Comparison of ENCODE assay signal across 19 cellular contexts in the genomic region with DNA sequence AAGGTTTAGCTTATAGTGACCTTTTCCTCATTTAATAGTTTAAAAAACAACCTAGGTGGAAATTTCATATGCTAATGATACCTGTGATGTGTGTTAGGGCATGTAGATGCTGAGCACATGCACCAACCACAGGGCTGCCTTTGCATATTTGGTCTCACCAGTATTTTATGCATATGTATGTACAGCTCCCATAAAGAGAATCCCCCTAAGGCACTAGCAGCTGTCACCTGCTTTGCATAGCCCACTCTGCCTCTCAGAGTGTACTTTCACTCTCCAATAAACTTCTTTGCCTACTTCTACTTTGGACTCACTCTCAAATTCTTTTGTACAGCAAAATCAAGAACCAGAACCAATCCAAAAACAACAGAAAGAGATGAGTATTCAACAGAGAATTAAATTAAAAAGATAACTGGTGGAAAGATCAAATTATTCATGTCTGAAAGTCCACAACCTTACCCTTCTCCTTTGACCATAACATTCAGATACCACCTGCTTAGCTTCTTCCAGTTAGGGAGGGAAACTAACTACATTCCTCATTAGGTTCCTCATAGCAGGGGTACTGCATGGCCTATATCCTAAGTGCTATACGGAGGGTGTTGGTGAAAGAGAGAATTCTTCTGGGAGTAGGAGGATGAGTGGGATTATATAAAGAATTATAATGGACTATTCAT.
DNase-seq lines count a peak whose midpoint lies in the region; ATAC-seq and TF ChIP-seq lines count a peak whose summit lies in the region.
"Had no signal": no experiment of that assay in that cellular context is flagged by ENCODE, and none has a peak within 500 bp of the region (broad histone marks: within the 10 kb centered on the region; RNA-seq: fewer than 3 reads in every experiment).

No MANE protein-coding gene starts in this region.

- no peaks in the 10 kb centered on the region for H3K79me2 ChIP-seq in SK-N-SH (ENCODE audit: insufficient read depth)

- 6% methylated on average over 1 of the region's 1 CpG for WGBS in SK-N-SH (ENCODE audit: low lambda C conversion rate)

- no peaks in the 10 kb centered on the region for H3K27me3 ChIP-seq in SK-N-SH (ENCODE audit: insufficient read depth)

- H3K4me2 ChIP-seq in SK-N-SH, result no peak overlapping the region
- H3K4me2 ChIP-seq: A549, GM23338 had no signal

- no peaks in the 10 kb centered on the region for H4K20me1 ChIP-seq in SK-N-SH (ENCODE audit: insufficient read depth)

- no peak overlapping the region for H3K9ac ChIP-seq in SK-N-SH

- no peaks in the 10 kb centered on the region for H3K36me3 ChIP-seq in SK-N-SH (replicated peaks in 1 of 2; ENCODE audit: control insufficient read depth in 1 of 2, insufficient read depth in 2 of 2, low read length in 1 of 2)

- no peaks in the 10 kb centered on the region for H3K36me3 Mint-ChIP-seq in WTC11
- H3K36me3 Mint-ChIP-seq in stimulated activated memory B cell treated with anti-CD40 and anti-IgM and Interleukin-4, amounts not matched to agents 10 μg/mL and 1 μg/mL and 100 μg/mL, for 72 hours, result no peaks in the 10 kb centered on the region
- H3K36me3 Mint-ChIP-seq in activated naive CD8-positive, alpha-beta T cell treated with anti-CD3 and anti-CD28 coated beads for 36 hours, result no peaks in the 10 kb centered on the region

- in situ Hi-C loops in KBM-7 (cut with MboI; ENCODE audit: low pct_unique_long_range_greater_than_20kb, low sequenced_read_pairs), result no loop called here

- ATAC-seq in SK-N-SH treated with all-trans-retinoic acid at 6 μM for 48 hours (no peak), WTC11 (no peak)
- peak; percentile 16 for ATAC-seq in stimulated activated memory B cell treated with anti-CD40 and anti-IgM and Interleukin-4, amounts not matched to agents 10 μg/mL and 1 μg/mL and 100 μg/mL, for 72 hours
- ATAC-seq: A549, GM12878, GM23338 had no signal

- H3K9me3 ChIP-seq in SK-N-SH, result no peaks in the 10 kb centered on the region
- H3K9me3 ChIP-seq: A549 had no signal

- 0 out of 2 replicates have a peak, but pooled peaks cover 3% of the 10 kb centered on the region for H3K4me1 Mint-ChIP-seq in WTC11
- no peaks in the 10 kb centered on the region for H3K4me1 Mint-ChIP-seq in stimulated activated memory B cell treated with anti-CD40 and anti-IgM and Interleukin-4, amounts not matched to agents 10 μg/mL and 1 μg/mL and 100 μg/mL, for 72 hours
- no peaks in the 10 kb centered on the region for H3K4me1 Mint-ChIP-seq in activated naive CD8-positive, alpha-beta T cell treated with anti-CD3 and anti-CD28 coated beads for 36 hours
- H3K4me1 Mint-ChIP-seq: GM23338 had no signal

- no peaks in the 10 kb centered on the region for H3K9me3 Mint-ChIP-seq in WTC11
- no peaks in the 10 kb centered on the region for H3K9me3 Mint-ChIP-seq in stimulated activated memory B cell treated with anti-CD40 and anti-IgM and Interleukin-4, amounts not matched to agents 10 μg/mL and 1 μg/mL and 100 μg/mL, for 72 hours
- no peaks in the 10 kb centered on the region for H3K9me3 Mint-ChIP-seq in activated naive CD8-positive, alpha-beta T cell treated with anti-CD3 and anti-CD28 coated beads for 36 hours
- H3K9me3 Mint-ChIP-seq: GM23338 had no signal

- TF ChIP-seq CTCF in SK-N-SH (IDR thresholded peaks at IDR 0.05), result no peak
- TF ChIP-seq CTCF in WTC11 (IDR thresholded peaks at IDR 0.05), result no peak

- H3K4me3 ChIP-seq in SK-N-SH (ENCODE audit: low read depth in 2 of 2, low read length in 1 of 2), result no peak overlapping the region
- H3K4me3 ChIP-seq: A549, GM12878, GM23338 had no signal

- H3F3A ChIP-seq in SK-N-SH (replicated peaks; ENCODE audit: insufficient read depth), result no peaks in the 10 kb centered on the region

- no peaks in the 10 kb centered on the region for H3K4me1 ChIP-seq in SK-N-SH (ENCODE audit: control insufficient read depth in 1 of 2, insufficient read depth in 2 of 2, low read depth in 1 of 2, low read length in 1 of 2)
- H3K4me1 ChIP-seq: A549 had no signal

- CTCF ChIA-PET in SK-N-SH (lab: Yijun Ruan, JAX) (no interaction called here), WTC11 (lab: Charles Lee) (interaction anchor here (1.0 kb wide), 2 partner anchors 94 to 248 kb away, joined by 3 read pairs; no protein-coding TSS in a partner anchor)

- POLR2A ChIA-PET in SK-N-SH (lab: Yijun Ruan, JAX) (no interaction called here), WTC11 (lab: Charles Lee) (no interaction called here)

- no peak for TF ChIP-seq EP300 in SK-N-SH (IDR thresholded peaks at IDR 0.05; ENCODE audit: borderline replicate concordance in 1 of 2, low read depth in 1 of 2, low read length in 1 of 2)

- no peak overlapping the region for H2AFZ ChIP-seq in SK-N-SH (ENCODE audit: low read depth)
- H2AFZ ChIP-seq: GM23338 had no signal

- TF ChIP-seq RAD21 in SK-N-SH (IDR thresholded peaks at IDR 0.05; ENCODE audit: low read length), result no peak

- no peaks in the 10 kb centered on the region for H3K9me2 ChIP-seq in SK-N-SH

- H3K27ac ChIP-seq in SK-N-SH (ENCODE audit: low read depth in 2 of 2, low read length in 1 of 2), result no peak overlapping the region
- H3K27ac ChIP-seq: 22Rv1, A549, C4-2B had no signal

- DNase-seq in SK-N-SH (no peak), WTC11 (ENCODE audit: low spot score) (no peak), left kidney (ENCODE audit: low read depth, low spot score) (peak; percentile 1), KBM-7 (no peak)
- no peak for DNase-seq in activated naive CD8-positive, alpha-beta T cell treated with anti-CD3 and anti-CD28 coated beads for 36 hours
- DNase-seq in stimulated activated CD8-positive, alpha-beta memory T cell treated with anti-CD3 and anti-CD28 coated beads, Interleukin-4, amount 100 ng/mL, for 48 hours, result no peak
- DNase-seq: AML-193; Calu3; CD4-positive, alpha-beta T cell; DMS79 treated with DMSO at 0.1 percent for 48 hours; HCEC 1CT; IMR-90 had no signal

- peak overlapping the region; percentile 7; the same call in 1 of the 2 replicates for H3K27ac Mint-ChIP-seq in WTC11
- H3K27ac Mint-ChIP-seq in stimulated activated memory B cell treated with anti-CD40 and anti-IgM and Interleukin-4, amounts not matched to agents 10 μg/mL and 1 μg/mL and 100 μg/mL, for 72 hours, result no peak overlapping the region
- no peak overlapping the region for H3K27ac Mint-ChIP-seq in activated naive CD8-positive, alpha-beta T cell treated with anti-CD3 and anti-CD28 coated beads for 36 hours
- H3K27ac Mint-ChIP-seq: CD4-positive, alpha-beta T cell; GM23338 had no signal

- H3K4me3 Mint-ChIP-seq in WTC11, result no peak overlapping the region
- no peak overlapping the region for H3K4me3 Mint-ChIP-seq in stimulated activated memory B cell treated with anti-CD40 and anti-IgM and Interleukin-4, amounts not matched to agents 10 μg/mL and 1 μg/mL and 100 μg/mL, for 72 hours
- no peak overlapping the region for H3K4me3 Mint-ChIP-seq in activated naive CD8-positive, alpha-beta T cell treated with anti-CD3 and anti-CD28 coated beads for 36 hours
- H3K4me3 Mint-ChIP-seq: CD4-positive, alpha-beta T cell; GM23338 had no signal

- H3K27me3 Mint-ChIP-seq in WTC11 (ENCODE audit: low read depth), result no peaks in the 10 kb centered on the region
- peaks cover 6% of the 10 kb centered on the region for H3K27me3 Mint-ChIP-seq in stimulated activated memory B cell treated with anti-CD40 and anti-IgM and Interleukin-4, amounts not matched to agents 10 μg/mL and 1 μg/mL and 100 μg/mL, for 72 hours
- no peaks in the 10 kb centered on the region for H3K27me3 Mint-ChIP-seq in activated naive CD8-positive, alpha-beta T cell treated with anti-CD3 and anti-CD28 coated beads for 36 hours
- H3K27me3 Mint-ChIP-seq: CD4-positive, alpha-beta T cell had no signal

TF ChIP-seq in SK-N-SH treated with all-trans-retinoic acid at 6 μM for 48 hours, 23 proteins besides CTCF, POLR2A, EP300 and RAD21 (continues in another document):
- no peak for TF ChIP-seq BACH2 (CRISPR knock-in tag; IDR thresholded peaks at IDR 0.05; ENCODE audit: borderline replicate concordance)
- TF ChIP-seq RARB (CRISPR knock-in tag; IDR thresholded peaks at IDR 0.05), result no peak
- TF ChIP-seq ESRRG (CRISPR knock-in tag; IDR thresholded peaks at IDR 0.05), result no peak
- TF ChIP-seq CSDC2 (CRISPR knock-in tag; IDR thresholded peaks at IDR 0.05), result no peak
- TF ChIP-seq ZFP30 (CRISPR knock-in tag; IDR thresholded peaks at IDR 0.05), result no peak
- no peak for TF ChIP-seq OSR1 (CRISPR knock-in tag; IDR thresholded peaks at IDR 0.05)
- no peak for TF ChIP-seq ZNF8 (CRISPR knock-in tag; IDR thresholded peaks at IDR 0.05)
- TF ChIP-seq SNAI2 (CRISPR knock-in tag; IDR thresholded peaks at IDR 0.05), result 0 out of 2 replicates have a peak, but pooled peaks have one; percentile 23
- TF ChIP-seq ARNTL (CRISPR knock-in tag; IDR thresholded peaks at IDR 0.05; ENCODE audit: borderline replicate concordance, low read depth), result no peak

TF ChIP-seq in SK-N-SH, 30 proteins besides CTCF, POLR2A, EP300 and RAD21 (continues in another document):
- no peak for TF ChIP-seq GATA2 (CRISPR knock-in tag; IDR thresholded peaks at IDR 0.05)
- TF ChIP-seq, protein P1, sequence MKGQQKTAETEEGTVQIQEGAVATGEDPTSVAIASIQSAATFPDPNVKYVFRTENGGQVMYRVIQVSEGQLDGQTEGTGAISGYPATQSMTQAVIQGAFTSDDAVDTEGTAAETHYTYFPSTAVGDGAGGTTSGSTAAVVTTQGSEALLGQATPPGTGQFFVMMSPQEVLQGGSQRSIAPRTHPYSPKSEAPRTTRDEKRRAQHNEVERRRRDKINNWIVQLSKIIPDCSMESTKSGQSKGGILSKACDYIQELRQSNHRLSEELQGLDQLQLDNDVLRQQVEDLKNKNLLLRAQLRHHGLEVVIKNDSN (IDR thresholded peaks at IDR 0.05; ENCODE audit: borderline replicate concordance, low read depth), result no peak
- no peak for TF ChIP-seq RCOR1 (IDR thresholded peaks at IDR 0.05; ENCODE audit: low read length)
- no peak for TF ChIP-seq FOXM1 (IDR thresholded peaks at IDR 0.05; ENCODE audit: low read depth)
- TF ChIP-seq NFIC (IDR thresholded peaks at IDR 0.05; ENCODE audit: borderline replicate concordance), result no peak
- TF ChIP-seq NRF1 (IDR thresholded peaks at IDR 0.05; ENCODE audit: low read depth, low read length), result no peak
- no peak for TF ChIP-seq JUND (IDR thresholded peaks at IDR 0.05)

TF ChIP-seq in WTC11, 78 proteins besides CTCF, POLR2A, EP300 and RAD21 (continues in another document):
- TF ChIP-seq, protein P2, sequence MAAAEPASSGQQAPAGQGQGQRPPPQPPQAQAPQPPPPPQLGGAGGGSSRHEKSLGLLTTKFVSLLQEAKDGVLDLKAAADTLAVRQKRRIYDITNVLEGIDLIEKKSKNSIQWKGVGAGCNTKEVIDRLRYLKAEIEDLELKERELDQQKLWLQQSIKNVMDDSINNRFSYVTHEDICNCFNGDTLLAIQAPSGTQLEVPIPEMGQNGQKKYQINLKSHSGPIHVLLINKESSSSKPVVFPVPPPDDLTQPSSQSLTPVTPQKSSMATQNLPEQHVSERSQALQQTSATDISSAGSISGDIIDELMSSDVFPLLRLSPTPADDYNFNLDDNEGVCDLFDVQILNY (CRISPR knock-in tag; IDR thresholded peaks at IDR 0.05), result no peak
- TF ChIP-seq SP1 (CRISPR knock-in tag; conservative IDR thresholded peaks at IDR 0.05) (no peak), KAT7 (CRISPR knock-in tag; IDR thresholded peaks at IDR 0.05; ENCODE audit: borderline replicate concordance) (no peak)
